1 cellular context compared by ENCODE assay signal in genomic region chr9:114616684-114617520, GRCh38.
TF ChIP-seq lines count a peak whose summit lies in the region.

No MANE protein-coding gene starts in this region.

TF ChIP-seq in GM12878, 131 proteins besides CTCF, POLR2A, EP300 and RAD21 (continued from another document and continues in another):
- TF ChIP-seq ZBTB40 (IDR thresholded peaks at IDR 0.05; ENCODE audit: borderline replicate concordance) (no peak), ZSCAN29 (IDR thresholded peaks at IDR 0.05) (no peak), MYB (IDR thresholded peaks at IDR 0.05; ENCODE audit: borderline replicate concordance, low read depth, low read length) (no peak), YY1 (IDR thresholded peaks at IDR 0.05; ENCODE audit: low read depth, low read length) (0 out of 2 replicates have a peak, but pooled peaks have one; percentile 28), STAT3 (IDR thresholded peaks at IDR 0.05; ENCODE audit: low read depth, low read length) (no peak), HDAC2 (IDR thresholded peaks at IDR 0.05) (no peak), ZNF592 (IDR thresholded peaks at IDR 0.05) (no peak; the same call in 1 of the 2 replicates), RELB (IDR thresholded peaks at IDR 0.05; ENCODE audit: low read depth) (peak; percentile 78), NFIC (IDR thresholded peaks at IDR 0.05; ENCODE audit: low read depth, low read length) (peak; percentile 41; the same call in 1 of the 2 replicates), ATF2 (IDR thresholded peaks at IDR 0.05; ENCODE audit: low read length) (no peak), BCL11A (IDR thresholded peaks at IDR 0.05; ENCODE audit: low read depth, low read length) (no peak), NR2C2 (IDR thresholded peaks at IDR 0.05; ENCODE audit: borderline replicate concordance, control insufficient read depth, insufficient read length, low read depth) (no peak), ZBED1 (IDR thresholded peaks at IDR 0.05; ENCODE audit: borderline replicate concordance) (no peak), NRF1 (conservative IDR thresholded peaks at IDR 0.05; ENCODE audit: low read depth, low read length) (no peak), MXI1 (IDR thresholded peaks at IDR 0.05; ENCODE audit: low read depth, low read length) (no peak; the same call in 1 of the 2 replicates), WRNIP1 (IDR thresholded peaks at IDR 0.05; ENCODE audit: borderline replicate concordance, low read depth, low read length) (no peak), MEF2A (IDR thresholded peaks at IDR 0.05; ENCODE audit: insufficient read depth, low read depth, low read length) (no peak), ZNF384 (IDR thresholded peaks at IDR 0.05; ENCODE audit: borderline replicate concordance, low read depth, low read length) (no peak), TBL1XR1 (IDR thresholded peaks at IDR 0.05; ENCODE audit: low read depth, low read length) (peak; percentile 58; the same call in 1 of the 2 replicates), IRF3 (IDR thresholded peaks at IDR 0.05) (no peak), ZNF24 (IDR thresholded peaks at IDR 0.05) (no peak), NFXL1 (IDR thresholded peaks at IDR 0.05; ENCODE audit: borderline replicate concordance) (no peak), KAT2A (conservative IDR thresholded peaks at IDR 0.05; ENCODE audit: control insufficient read depth, low read depth, low read length) (no peak), MLLT1 (IDR thresholded peaks at IDR 0.05) (no peak), SUPT20H (IDR thresholded peaks at IDR 0.05; ENCODE audit: borderline replicate concordance, control insufficient read depth, low read depth, low read length) (no peak), ZNF687 (IDR thresholded peaks at IDR 0.05) (peak; percentile 97), ATF3 (IDR thresholded peaks at IDR 0.05; ENCODE audit: borderline replicate concordance, extremely low read depth, low read depth, low read length) (no peak), IRF4 (IDR thresholded peaks at IDR 0.05; ENCODE audit: low read depth, low read length) (no peak), SRF (IDR thresholded peaks at IDR 0.05; ENCODE audit: low read depth in 2 of 2, low read length in 2 of 2) (no peak), MYC (IDR thresholded peaks at IDR 0.05; ENCODE audit: insufficient read depth, insufficient read length, insufficient replicate concordance, low read length, severe bottlenecking) (no peak), PAX5 (IDR thresholded peaks at IDR 0.05; ENCODE audit: borderline replicate concordance, low read depth, low read length) (0 out of 2 replicates have a peak, but pooled peaks have one; percentile 39), GABPA (IDR thresholded peaks at IDR 0.05; ENCODE audit: low read depth) (no peak), GATAD2B (conservative IDR thresholded peaks at IDR 0.05; ENCODE audit: low read depth) (peak; percentile 90), IKZF2 (IDR thresholded peaks at IDR 0.05) (peak; percentile 83 to 89; a peak in 3 of 4 replicates)
